10 cellular contexts compared by ENCODE assay signal in genomic region chr14:104469591-104469990, GRCh38.
"Had no signal": no experiment of that assay in that cellular context is flagged by ENCODE, and none has a peak within 500 bp of the region (broad histone marks: within the 10 kb centered on the region; RNA-seq: fewer than 3 reads in every experiment).

No MANE protein-coding gene starts in this region.

- H3K4me1 Mint-ChIP-seq: IgD-negative memory B cell had no signal

- H3K27ac Mint-ChIP-seq: HFFc6, IgD-negative memory B cell had no signal

- H3K9ac ChIP-seq: GM23248 had no signal

- DNase-seq: GM23248, GOT3, H7, HFFc6, KBM-7 had no signal

- FAIRE-seq: HepG2 had no signal

- H3K27ac ChIP-seq: GM23248, HL-60 had no signal

- H3K9me3 ChIP-seq: HAP-1 had no signal

- H3K9me3 Mint-ChIP-seq: IgD-negative memory B cell had no signal

- H3K36me3 ChIP-seq: HAP-1 had no signal

- ATAC-seq: HCT116, HepG2 had no signal

- H3K4me3 Mint-ChIP-seq: HFFc6, IgD-negative memory B cell had no signal

- H3K36me3 Mint-ChIP-seq: IgD-negative memory B cell had no signal

- H3K4me3 ChIP-seq: GM23248, HAP-1 had no signal

- H3K4me1 ChIP-seq: HAP-1 had no signal
